1 cellular context compared by ENCODE assay signal in the genomic region with DNA sequence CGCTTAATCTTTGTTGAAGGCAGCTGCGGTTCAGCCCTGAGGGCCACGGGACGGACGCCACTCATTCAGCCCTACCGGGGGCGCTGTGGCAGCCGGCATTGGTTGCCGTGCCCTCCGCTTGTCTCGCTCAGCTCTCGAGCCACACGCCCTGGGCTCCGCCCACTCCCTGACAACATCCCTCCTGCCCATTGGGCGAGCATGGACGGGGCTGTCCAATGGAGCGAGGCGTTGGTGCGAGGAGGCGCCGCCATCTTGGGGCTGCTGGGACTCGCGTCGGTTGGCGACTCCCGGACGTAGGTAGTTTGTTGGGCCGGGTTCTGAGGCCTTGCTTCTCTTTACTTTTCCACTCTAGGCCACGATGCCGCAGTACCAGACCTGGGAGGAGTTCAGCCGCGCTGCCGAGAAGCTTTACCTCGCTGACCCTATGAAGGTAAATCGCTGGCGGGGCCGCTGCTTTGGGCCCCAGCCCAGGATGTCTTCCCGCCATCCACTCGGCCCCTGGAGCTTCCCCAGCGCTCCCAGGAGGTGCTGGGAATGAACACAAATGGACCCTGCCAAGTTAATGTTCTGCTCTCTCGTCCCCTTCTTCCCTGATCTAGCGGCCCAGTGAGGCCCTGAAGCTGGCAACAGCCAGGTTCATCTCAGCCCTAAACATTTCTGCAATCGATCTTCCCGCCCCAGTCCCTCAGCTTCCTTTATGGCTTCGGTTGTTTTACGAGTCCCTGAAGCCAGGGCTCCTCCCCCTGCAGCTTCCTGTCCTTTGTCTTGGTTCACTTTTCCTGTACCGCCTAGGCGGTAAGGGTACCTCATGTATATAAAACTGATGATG.
TF ChIP-seq lines count a peak whose summit lies in the region.

A gene with protein sequence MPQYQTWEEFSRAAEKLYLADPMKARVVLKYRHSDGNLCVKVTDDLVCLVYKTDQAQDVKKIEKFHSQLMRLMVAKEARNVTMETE (plus strand): TSS at position 244 of the 829 bp plus-strand sequence. CDS start 115 bp downstream, at position 359.

TF ChIP-seq in GM23338, 12 proteins besides CTCF, POLR2A, EP300 and RAD21 (continued from another document):
- TF ChIP-seq EZH2phosphoT487 (IDR thresholded peaks at IDR 0.05; ENCODE audit: unreplicated experiment) (no peak), REST (IDR thresholded peaks at IDR 0.05; ENCODE audit: unreplicated experiment) (no peak), ZNF114 (CRISPR knock-in tag; IDR thresholded peaks at IDR 0.05) (no peak)
- TF ChIP-seq, protein P1, sequence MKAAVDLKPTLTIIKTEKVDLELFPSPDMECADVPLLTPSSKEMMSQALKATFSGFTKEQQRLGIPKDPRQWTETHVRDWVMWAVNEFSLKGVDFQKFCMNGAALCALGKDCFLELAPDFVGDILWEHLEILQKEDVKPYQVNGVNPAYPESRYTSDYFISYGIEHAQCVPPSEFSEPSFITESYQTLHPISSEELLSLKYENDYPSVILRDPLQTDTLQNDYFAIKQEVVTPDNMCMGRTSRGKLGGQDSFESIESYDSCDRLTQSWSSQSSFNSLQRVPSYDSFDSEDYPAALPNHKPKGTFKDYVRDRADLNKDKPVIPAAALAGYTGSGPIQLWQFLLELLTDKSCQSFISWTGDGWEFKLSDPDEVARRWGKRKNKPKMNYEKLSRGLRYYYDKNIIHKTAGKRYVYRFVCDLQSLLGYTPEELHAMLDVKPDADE (IDR thresholded peaks at IDR 0.05): peak; percentile 27; the same call in 1 of the 2 replicates
TF ChIP-seq in GM23338: peak in this region for 3.
